1 cellular context compared by ENCODE assay signal in genomic region chr19:40285353-40286234, GRCh38.
TF ChIP-seq lines count a peak whose summit lies in the region.

No MANE protein-coding gene starts in this region.

TF ChIP-seq in HepG2, 621 proteins besides CTCF, POLR2A, EP300 and RAD21 (continued from another document):
- TF ChIP-seq PTBP1 (IDR thresholded peaks at IDR 0.05; ENCODE audit: low read depth, low read length, poor library complexity, severe bottlenecking) (no peak), NFRKB (IDR thresholded peaks at IDR 0.05) (no peak), ZNF567 (CRISPR knock-in tag; IDR thresholded peaks at IDR 0.05; ENCODE audit: borderline replicate concordance) (peak; percentile 41; the same call in 1 of the 2 replicates), MIER3 (CRISPR knock-in tag; IDR thresholded peaks at IDR 0.05; ENCODE audit: borderline replicate concordance) (peak; percentile 55; the same call in 1 of the 2 replicates), HCFC1 (IDR thresholded peaks at IDR 0.05; ENCODE audit: low read depth, low read length) (0 out of 2 replicates have a peak, but pooled peaks have one; percentile 31), RCOR2 (CRISPR knock-in tag; IDR thresholded peaks at IDR 0.05) (peak; percentile 78), ATF7 (IDR thresholded peaks at IDR 0.05) (no peak), ATF7 (CRISPR knock-in tag; IDR thresholded peaks at IDR 0.05) (no peak), HNF4A (CRISPR knock-in tag; IDR thresholded peaks at IDR 0.05) (no peak), TSC22D2 (CRISPR knock-in tag; IDR thresholded peaks at IDR 0.05; ENCODE audit: borderline replicate concordance) (no peak), ZSCAN21 (CRISPR knock-in tag; IDR thresholded peaks at IDR 0.05; ENCODE audit: borderline replicate concordance) (0 out of 2 replicates have a peak, but pooled peaks have one; percentile 33), SIX1 (CRISPR knock-in tag; IDR thresholded peaks at IDR 0.05; ENCODE audit: borderline replicate concordance) (peak; percentile 19; the same call in 1 of the 2 replicates), ZNF556 (CRISPR knock-in tag; IDR thresholded peaks at IDR 0.05; ENCODE audit: borderline replicate concordance) (no peak; the same call in 1 of the 2 replicates), NR0B2 (CRISPR knock-in tag; IDR thresholded peaks at IDR 0.05) (no peak), ZBTB21 (CRISPR knock-in tag; IDR thresholded peaks at IDR 0.05) (peak; percentile 50; the same call in 1 of the 2 replicates), GLI4 (CRISPR knock-in tag; IDR thresholded peaks at IDR 0.05; ENCODE audit: borderline replicate concordance) (no peak), ISX (CRISPR knock-in tag; conservative IDR thresholded peaks at IDR 0.05) (no peak), POLR2AphosphoS5 (IDR thresholded peaks at IDR 0.05; ENCODE audit: low read depth, low read length) (peak; percentile 82), ZNF468 (CRISPR knock-in tag; IDR thresholded peaks at IDR 0.05) (no peak), GATA4 (IDR thresholded peaks at IDR 0.05; ENCODE audit: borderline replicate concordance, low read depth) (no peak), ZSCAN9 (CRISPR knock-in tag; IDR thresholded peaks at IDR 0.05; ENCODE audit: borderline replicate concordance) (no peak), YEATS4 (CRISPR knock-in tag; IDR thresholded peaks at IDR 0.05; ENCODE audit: borderline replicate concordance) (no peak), MEIS1 (CRISPR knock-in tag; IDR thresholded peaks at IDR 0.05; ENCODE audit: borderline replicate concordance) (no peak), DRAP1 (CRISPR knock-in tag; IDR thresholded peaks at IDR 0.05) (peak; percentile 54), SALL1 (CRISPR knock-in tag; IDR thresholded peaks at IDR 0.05) (0 out of 2 replicates have a peak, but pooled peaks have one; percentile 4), HMG20B (CRISPR knock-in tag; conservative IDR thresholded peaks at IDR 0.05) (no peak), IRF1 (CRISPR knock-in tag; IDR thresholded peaks at IDR 0.05; ENCODE audit: low read depth) (no peak), ZNF546 (CRISPR knock-in tag; conservative IDR thresholded peaks at IDR 0.05) (no peak), ARID3A (IDR thresholded peaks at IDR 0.05; ENCODE audit: low read depth, low read length) (no peak), CHD2 (IDR thresholded peaks at IDR 0.05; ENCODE audit: low read depth, low read length) (no peak), ZNF501 (CRISPR knock-in tag; IDR thresholded peaks at IDR 0.05) (no peak), GATAD2A (CRISPR knock-in tag; IDR thresholded peaks at IDR 0.05) (no peak), ZFYVE20 (CRISPR knock-in tag; IDR thresholded peaks at IDR 0.05; ENCODE audit: borderline replicate concordance, low read depth) (no peak), PHF21A (CRISPR knock-in tag; IDR thresholded peaks at IDR 0.05) (peak; percentile 52)
- TF ChIP-seq, protein P1, sequence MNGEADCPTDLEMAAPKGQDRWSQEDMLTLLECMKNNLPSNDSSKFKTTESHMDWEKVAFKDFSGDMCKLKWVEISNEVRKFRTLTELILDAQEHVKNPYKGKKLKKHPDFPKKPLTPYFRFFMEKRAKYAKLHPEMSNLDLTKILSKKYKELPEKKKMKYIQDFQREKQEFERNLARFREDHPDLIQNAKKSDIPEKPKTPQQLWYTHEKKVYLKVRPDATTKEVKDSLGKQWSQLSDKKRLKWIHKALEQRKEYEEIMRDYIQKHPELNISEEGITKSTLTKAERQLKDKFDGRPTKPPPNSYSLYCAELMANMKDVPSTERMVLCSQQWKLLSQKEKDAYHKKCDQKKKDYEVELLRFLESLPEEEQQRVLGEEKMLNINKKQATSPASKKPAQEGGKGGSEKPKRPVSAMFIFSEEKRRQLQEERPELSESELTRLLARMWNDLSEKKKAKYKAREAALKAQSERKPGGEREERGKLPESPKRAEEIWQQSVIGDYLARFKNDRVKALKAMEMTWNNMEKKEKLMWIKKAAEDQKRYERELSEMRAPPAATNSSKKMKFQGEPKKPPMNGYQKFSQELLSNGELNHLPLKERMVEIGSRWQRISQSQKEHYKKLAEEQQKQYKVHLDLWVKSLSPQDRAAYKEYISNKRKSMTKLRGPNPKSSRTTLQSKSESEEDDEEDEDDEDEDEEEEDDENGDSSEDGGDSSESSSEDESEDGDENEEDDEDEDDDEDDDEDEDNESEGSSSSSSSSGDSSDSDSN (CRISPR knock-in tag; IDR thresholded peaks at IDR 0.05), result no peak
- TF ChIP-seq, protein P2, sequence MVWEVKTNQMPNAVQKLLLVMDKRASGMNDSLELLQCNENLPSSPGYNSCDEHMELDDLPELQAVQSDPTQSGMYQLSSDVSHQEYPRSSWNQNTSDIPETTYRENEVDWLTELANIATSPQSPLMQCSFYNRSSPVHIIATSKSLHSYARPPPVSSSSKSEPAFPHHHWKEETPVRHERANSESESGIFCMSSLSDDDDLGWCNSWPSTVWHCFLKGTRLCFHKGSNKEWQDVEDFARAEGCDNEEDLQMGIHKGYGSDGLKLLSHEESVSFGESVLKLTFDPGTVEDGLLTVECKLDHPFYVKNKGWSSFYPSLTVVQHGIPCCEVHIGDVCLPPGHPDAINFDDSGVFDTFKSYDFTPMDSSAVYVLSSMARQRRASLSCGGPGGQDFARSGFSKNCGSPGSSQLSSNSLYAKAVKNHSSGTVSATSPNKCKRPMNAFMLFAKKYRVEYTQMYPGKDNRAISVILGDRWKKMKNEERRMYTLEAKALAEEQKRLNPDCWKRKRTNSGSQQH (CRISPR knock-in tag; IDR thresholded peaks at IDR 0.05; ENCODE audit: low read depth), result no peak
- TF ChIP-seq, protein P3, sequence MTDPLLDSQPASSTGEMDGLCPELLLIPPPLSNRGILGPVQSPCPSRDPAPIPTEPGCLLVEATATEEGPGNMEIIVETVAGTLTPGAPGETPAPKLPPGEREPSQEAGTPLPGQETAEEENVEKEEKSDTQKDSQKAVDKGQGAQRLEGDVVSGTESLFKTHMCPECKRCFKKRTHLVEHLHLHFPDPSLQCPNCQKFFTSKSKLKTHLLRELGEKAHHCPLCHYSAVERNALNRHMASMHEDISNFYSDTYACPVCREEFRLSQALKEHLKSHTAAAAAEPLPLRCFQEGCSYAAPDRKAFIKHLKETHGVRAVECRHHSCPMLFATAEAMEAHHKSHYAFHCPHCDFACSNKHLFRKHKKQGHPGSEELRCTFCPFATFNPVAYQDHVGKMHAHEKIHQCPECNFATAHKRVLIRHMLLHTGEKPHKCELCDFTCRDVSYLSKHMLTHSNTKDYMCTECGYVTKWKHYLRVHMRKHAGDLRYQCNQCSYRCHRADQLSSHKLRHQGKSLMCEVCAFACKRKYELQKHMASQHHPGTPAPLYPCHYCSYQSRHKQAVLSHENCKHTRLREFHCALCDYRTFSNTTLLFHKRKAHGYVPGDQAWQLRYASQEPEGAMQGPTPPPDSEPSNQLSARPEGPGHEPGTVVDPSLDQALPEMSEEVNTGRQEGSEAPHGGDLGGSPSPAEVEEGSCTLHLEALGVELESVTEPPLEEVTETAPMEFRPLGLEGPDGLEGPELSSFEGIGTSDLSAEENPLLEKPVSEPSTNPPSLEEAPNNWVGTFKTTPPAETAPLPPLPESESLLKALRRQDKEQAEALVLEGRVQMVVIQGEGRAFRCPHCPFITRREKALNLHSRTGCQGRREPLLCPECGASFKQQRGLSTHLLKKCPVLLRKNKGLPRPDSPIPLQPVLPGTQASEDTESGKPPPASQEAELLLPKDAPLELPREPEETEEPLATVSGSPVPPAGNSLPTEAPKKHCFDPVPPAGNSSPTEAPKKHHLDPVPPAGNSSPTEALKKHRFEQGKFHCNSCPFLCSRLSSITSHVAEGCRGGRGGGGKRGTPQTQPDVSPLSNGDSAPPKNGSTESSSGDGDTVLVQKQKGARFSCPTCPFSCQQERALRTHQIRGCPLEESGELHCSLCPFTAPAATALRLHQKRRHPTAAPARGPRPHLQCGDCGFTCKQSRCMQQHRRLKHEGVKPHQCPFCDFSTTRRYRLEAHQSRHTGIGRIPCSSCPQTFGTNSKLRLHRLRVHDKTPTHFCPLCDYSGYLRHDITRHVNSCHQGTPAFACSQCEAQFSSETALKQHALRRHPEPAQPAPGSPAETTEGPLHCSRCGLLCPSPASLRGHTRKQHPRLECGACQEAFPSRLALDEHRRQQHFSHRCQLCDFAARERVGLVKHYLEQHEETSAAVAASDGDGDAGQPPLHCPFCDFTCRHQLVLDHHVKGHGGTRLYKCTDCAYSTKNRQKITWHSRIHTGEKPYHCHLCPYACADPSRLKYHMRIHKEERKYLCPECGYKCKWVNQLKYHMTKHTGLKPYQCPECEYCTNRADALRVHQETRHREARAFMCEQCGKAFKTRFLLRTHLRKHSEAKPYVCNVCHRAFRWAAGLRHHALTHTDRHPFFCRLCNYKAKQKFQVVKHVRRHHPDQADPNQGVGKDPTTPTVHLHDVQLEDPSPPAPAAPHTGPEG (CRISPR knock-in tag; IDR thresholded peaks at IDR 0.05), result no peak
TF ChIP-seq in HepG2: peak in this region for 132.
